In the genomic region with DNA sequence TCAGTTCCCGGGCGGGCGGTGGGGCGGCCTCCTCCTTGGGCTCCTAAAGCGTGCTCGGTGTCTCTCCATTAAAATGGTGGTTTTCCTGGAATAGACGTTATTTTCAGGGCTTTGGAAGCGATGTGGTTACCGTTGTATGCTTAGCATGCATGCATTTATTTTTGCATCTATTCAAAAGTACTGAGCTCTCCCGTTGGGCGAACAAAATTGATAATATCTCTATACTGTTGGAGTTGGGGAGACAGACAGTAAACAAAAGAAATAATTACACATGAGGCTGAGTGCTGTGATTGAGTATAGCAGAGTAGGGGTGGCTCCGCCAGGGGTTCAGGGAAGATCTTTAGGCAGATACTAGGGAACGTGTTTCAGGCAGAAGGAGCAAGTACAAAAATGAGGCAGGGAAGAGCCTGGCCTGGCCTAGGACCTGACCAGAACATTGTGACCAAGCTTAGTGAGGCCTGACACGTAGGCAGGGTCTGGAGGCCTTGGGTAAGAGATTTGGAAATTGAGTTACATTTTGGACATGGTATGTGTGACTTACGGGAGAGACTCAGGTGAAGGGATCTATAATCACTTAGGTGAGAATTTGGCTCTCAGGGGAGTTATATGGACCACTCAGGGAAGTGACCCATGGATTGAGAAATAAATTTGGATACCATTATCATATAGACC, we compare ENCODE assay signal across 8 cellular contexts. TPM values are rescaled to one million over a fixed set of nuclear protein-coding genes. Genes with fewer than 3 reads are reported as not detected.
DNase-seq lines count a peak whose midpoint lies in the region; ATAC-seq, FAIRE-seq and TF ChIP-seq lines count a peak whose summit lies in the region.

No MANE protein-coding gene starts in this region.

- TF ChIP-seq CTCF in bronchial epithelial cell (IDR thresholded peaks at IDR 0.05; ENCODE audit: insufficient read depth, low read length, severe bottlenecking) (no peak), nephron progenitor cell (IDR thresholded peaks at IDR 0.05) (no peak)

- H3K27me3 ChIP-seq in HUES64 (ENCODE audit: insufficient read depth, low read length) = no peaks in the 10 kb centered on the region
- H3K27me3 ChIP-seq in bronchial epithelial cell (ENCODE audit: control insufficient read depth, insufficient read depth, low read length) = no peaks in the 10 kb centered on the region

- no peaks in the 10 kb centered on the region for H3K9me3 ChIP-seq in HUES64 (ENCODE audit: insufficient read depth, low read depth, low read length)

- H3K36me3 ChIP-seq in HUES64 (ENCODE audit: insufficient read depth, low read length) (peaks cover 9% of the 10 kb centered on the region), bronchial epithelial cell (ENCODE audit: control insufficient read depth, insufficient read depth, low read length) (no peaks in the 10 kb centered on the region)

- peak overlapping the region; percentile 64 for H3K27ac Mint-ChIP-seq in nephron progenitor cell

- peaks cover 38% of the 10 kb centered on the region for H3K4me1 Mint-ChIP-seq in nephron progenitor cell

- DNase-seq in GM12892 (ENCODE audit: insufficient read length) = no peak
- no peak for DNase-seq in bronchial epithelial cell (ENCODE audit: low read depth)
- DNase-seq in nephron progenitor cell = no peak
- DNase-seq in pons (ENCODE audit: low spot score) = no peak
- DNase-seq in ACHN = no peak
- DNase-seq in HCEC 1CT = no peak

- H3K4me3 ChIP-seq in HUES64 (ENCODE audit: low read length) (peak overlapping the region; percentile 93), bronchial epithelial cell (ENCODE audit: low read depth, low read length) (peak overlapping the region; percentile 79)

- peak overlapping the region; percentile 57 for H3K27ac ChIP-seq in HUES64 (ENCODE audit: low read depth, low read length)

- H3K4me3 Mint-ChIP-seq in nephron progenitor cell = peak overlapping the region; percentile 89

- H3K27me3 Mint-ChIP-seq in nephron progenitor cell (ENCODE audit: low read depth, poor library complexity) = no peaks in the 10 kb centered on the region

- ATAC-seq in GM18873 (IDR thresholded peaks at IDR 0.05; ENCODE audit: low FRiP score, unreplicated experiment) = no peak

- in situ Hi-C loops in ACHN (cut with HindIII; ENCODE audit: low pct_ligation_motif_present, low pct_unique_long_range_greater_than_20kb, low sequenced_read_pairs) = no loop called here

- FAIRE-seq in GM12892 (lab: Jason Lieb, UNC) = no peak
- no peak for FAIRE-seq in bronchial epithelial cell (lab: Jason Lieb, UNC)

- peaks cover 3% of the 10 kb centered on the region; the same call in 1 of the 2 replicates for H3K4me1 ChIP-seq in HUES64 (ENCODE audit: insufficient read depth, low read length)

- TF ChIP-seq POLR2A in GM12892 (IDR thresholded peaks at IDR 0.05; ENCODE audit: low read depth, low read length) = peak; percentile 62; the same call in 1 of the 2 replicates

- H3K9ac ChIP-seq in HUES64 (ENCODE audit: low read depth, low read length) = peak overlapping the region; percentile 94

- H3K36me3 Mint-ChIP-seq in nephron progenitor cell (ENCODE audit: low read depth) = peaks cover 30% of the 10 kb centered on the region

- H3K9me3 Mint-ChIP-seq in nephron progenitor cell = peaks cover 8% of the 10 kb centered on the region

- 15% methylated on average over 13 of the region's 15 CpGs for WGBS in HUES64

RNA-seq across cellular contexts. Expression of a gene that starts 0.7 kb away (rescaled TPM):
- 29.0 TPM for polyA plus RNA-seq in GM12892 (2012; ENCODE audit: missing spikeins)
- 48.8 TPM for polyA plus RNA-seq in HUES64 (2013, experiment 1 of 2)
- polyA plus RNA-seq in HUES64 (2013, experiment 2 of 2) = 53.4 TPM
- 0.53 and 0.77 TPM in 2 replicates for total RNA-seq in bronchial epithelial cell

RNA-seq across cellular contexts. Expression of a gene that starts 11.1 kb away (rescaled TPM):
- 11.7 TPM for polyA plus RNA-seq in GM12892 (2012; ENCODE audit: missing spikeins)
- polyA plus RNA-seq in HUES64 (2013, experiment 1 of 2) = 5.9 TPM
- 7.0 TPM for polyA plus RNA-seq in HUES64 (2013, experiment 2 of 2)
- 1.6 and 2.6 TPM in 2 replicates for total RNA-seq in bronchial epithelial cell

RNA-seq across cellular contexts. Expression of a gene that starts 30.9 kb away (rescaled TPM):
- polyA plus RNA-seq in GM12892 (2012; ENCODE audit: missing spikeins) = 79.0 TPM
- polyA plus RNA-seq in HUES64 (2013, experiment 1 of 2) = 135 TPM
- polyA plus RNA-seq in HUES64 (2013, experiment 2 of 2) = 130 TPM
- total RNA-seq in bronchial epithelial cell = 32.6 and 35.8 TPM in 2 replicates
